ENCODE assay signal across 20 cellular contexts in genomic region chr4:45183905-45184304, GRCh38.
"Had no signal": no experiment of that assay in that cellular context is flagged by ENCODE, and none has a peak within 500 bp of the region (broad histone marks: within the 10 kb centered on the region; RNA-seq: fewer than 3 reads in every experiment).

No MANE protein-coding gene starts in this region.

- H3K4me3 ChIP-seq: heart right ventricle, hepatocyte, left ventricle myocardium inferior, lung, pancreas, psoas muscle, skin epidermis, suprapubic skin, thoracic aorta, tibial artery, upper lobe of right lung had no signal

- DNase-seq: heart right ventricle; islet precursor cell; left ventricle myocardium inferior; naive thymus-derived CD8-positive, alpha-beta T cell; nucleus accumbens; pancreas; psoas muscle; right cardiac atrium; stimulated activated CD4-positive, alpha-beta T cell treated with anti-CD3 and anti-CD28 coated beads, Interleukin-12 subunit alpha, Interleukin-12 subunit beta, amount 100 ng/mL, for 4 hours; stimulated activated CD4-positive, alpha-beta T cell treated with anti-CD3 and anti-CD28 coated beads, Interleukin-15, amount 100 ng/mL, for 24 hours; stimulated activated CD4-positive, alpha-beta T cell treated with anti-CD3 and anti-CD28 coated beads, Interleukin-4, amount 100 ng/mL, for 24 hours; stimulated activated naive CD4-positive, alpha-beta T cell; tibial artery; trophoblast cell; upper lobe of right lung had no signal
